Comparison of ENCODE assay signal across 8 cellular contexts in genomic region chr3:13077431-13078157, GRCh38. TPM values are rescaled to one million over a fixed set of nuclear protein-coding genes. Genes with fewer than 3 reads are reported as not detected.
DNase-seq lines count a peak whose midpoint lies in the region; ATAC-seq and TF ChIP-seq lines count a peak whose summit lies in the region.
"Had no signal": no experiment of that assay in that cellular context is flagged by ENCODE, and none has a peak within 500 bp of the region (broad histone marks: within the 10 kb centered on the region; RNA-seq: fewer than 3 reads in every experiment).

No MANE protein-coding gene starts in this region.

- no peaks in the 10 kb centered on the region for H3K9me3 Mint-ChIP-seq in stimulated activated effector memory CD8-positive, alpha-beta T cell treated with anti-CD3 and anti-CD28 coated beads, Interleukin-12 subunit alpha, Interleukin-12 subunit beta, amount 100 ng/mL, for 72 hours
- peaks cover 7% of the 10 kb centered on the region for H3K9me3 Mint-ChIP-seq in endothelial cell (ENCODE audit: unreplicated experiment)
- H3K9me3 Mint-ChIP-seq: memory B cell had no signal

- H3K4me3 Mint-ChIP-seq in stimulated activated effector memory CD8-positive, alpha-beta T cell treated with anti-CD3 and anti-CD28 coated beads, Interleukin-12 subunit alpha, Interleukin-12 subunit beta, amount 100 ng/mL, for 72 hours = no peak overlapping the region
- no peak overlapping the region for H3K4me3 Mint-ChIP-seq in endothelial cell (ENCODE audit: unreplicated experiment)
- H3K4me3 Mint-ChIP-seq: memory B cell had no signal

- no peak for ATAC-seq in stimulated activated effector memory CD8-positive, alpha-beta T cell treated with anti-CD3 and anti-CD28 coated beads, Interleukin-12 subunit alpha, Interleukin-12 subunit beta, amount 100 ng/mL, for 72 hours

- peaks cover 21% of the 10 kb centered on the region for H3K4me1 Mint-ChIP-seq in stimulated activated effector memory CD8-positive, alpha-beta T cell treated with anti-CD3 and anti-CD28 coated beads, Interleukin-12 subunit alpha, Interleukin-12 subunit beta, amount 100 ng/mL, for 72 hours
- peaks cover 7% of the 10 kb centered on the region for H3K4me1 Mint-ChIP-seq in endothelial cell (ENCODE audit: unreplicated experiment)

- TF ChIP-seq CTCF in endothelial cell (IDR thresholded peaks at IDR 0.05; ENCODE audit: unreplicated experiment) = no peak

- H3K27ac Mint-ChIP-seq in stimulated activated effector memory CD8-positive, alpha-beta T cell treated with anti-CD3 and anti-CD28 coated beads, Interleukin-12 subunit alpha, Interleukin-12 subunit beta, amount 100 ng/mL, for 72 hours = peak overlapping the region; percentile 72
- no peak overlapping the region for H3K27ac Mint-ChIP-seq in endothelial cell (ENCODE audit: unreplicated experiment)
- H3K27ac Mint-ChIP-seq: memory B cell had no signal

- peaks cover 5% of the 10 kb centered on the region for H3K36me3 Mint-ChIP-seq in stimulated activated effector memory CD8-positive, alpha-beta T cell treated with anti-CD3 and anti-CD28 coated beads, Interleukin-12 subunit alpha, Interleukin-12 subunit beta, amount 100 ng/mL, for 72 hours
- H3K36me3 Mint-ChIP-seq in endothelial cell (ENCODE audit: low read depth, unreplicated experiment) = peaks cover 13% of the 10 kb centered on the region
- H3K36me3 Mint-ChIP-seq: memory B cell had no signal

- DNase-seq in HS-5 (ENCODE audit: low read depth) (peak; percentile 5), NCI-H345 treated with DMSO at 0.1 percent for 48 hours (lab: John Stamatoyannopoulos, UW; ENCODE audit: unreplicated experiment) (peak; percentile 28), fibroblast of gingiva (ENCODE audit: low read depth) (peak; percentile 13), retina (no peak), endothelial cell (ENCODE audit: low spot score) (no peak)
- DNase-seq in stimulated activated effector memory CD8-positive, alpha-beta T cell treated with anti-CD3 and anti-CD28 coated beads, Interleukin-12 subunit alpha, Interleukin-12 subunit beta, amount 100 ng/mL, for 72 hours (ENCODE audit: low spot score in 2 of 2) = no peak
- no peak for DNase-seq in stimulated activated CD4-positive, alpha-beta T cell treated with anti-CD3 and anti-CD28 coated beads, Interleukin-4, amount 100 ng/mL, for 1 hour

- peaks cover 26% of the 10 kb centered on the region for H3K27me3 Mint-ChIP-seq in endothelial cell (ENCODE audit: unreplicated experiment)

RNA-seq across cellular contexts. Expression of gene IQSEC1, which starts 4.4 kb away (rescaled TPM):
- 75.3 TPM for total RNA-seq in endothelial cell (ENCODE audit: unreplicated experiment)

Comparison
In these comparisons a context has a peak if more than half of its experiments do, and no peak if none do; other contexts are left out.
1. DNase-seq: peak in HS-5 (single experiment), NCI-H345 treated with DMSO at 0.1 percent for 48 hours (single experiment) and fibroblast of gingiva (single experiment); none in stimulated activated effector memory CD8-positive, alpha-beta T cell treated with anti-CD3 and anti-CD28 coated beads, Interleukin-12 subunit alpha, Interleukin-12 subunit beta, amount 100 ng/mL, for 72 hours (0 of 2), retina (single experiment), endothelial cell (single experiment) and stimulated activated CD4-positive, alpha-beta T cell treated with anti-CD3 and anti-CD28 coated beads, Interleukin-4, amount 100 ng/mL, for 1 hour (single experiment).